11 cellular contexts compared by ENCODE assay signal in genomic region chr12:14849664-14850063, GRCh38. TPM values are rescaled to one million over a fixed set of nuclear protein-coding genes. Genes with fewer than 3 reads are reported as not detected.
DNase-seq lines count a peak whose midpoint lies in the region; ATAC-seq and TF ChIP-seq lines count a peak whose summit lies in the region.
"Had no signal": no experiment of that assay in that cellular context is flagged by ENCODE, and none has a peak within 500 bp of the region (broad histone marks: within the 10 kb centered on the region; RNA-seq: fewer than 3 reads in every experiment).

No MANE protein-coding gene starts in this region.

- H3K27ac ChIP-seq in coronary artery (peak overlapping the region; percentile 28 to 62), mesodermal cell (ENCODE audit: low read depth, low read length, severe bottlenecking) (peak overlapping the region; percentile 57)
- H3K27ac ChIP-seq: WERI-Rb-1 had no signal

- DNase-seq in ELR (ENCODE audit: low read depth): peak; percentile 39
- DNase-seq in coronary artery (ENCODE audit: low spot score): no peak
- DNase-seq in medulla oblongata (ENCODE audit: extremely low spot score): no peak
- no peak for DNase-seq in stimulated activated effector memory CD8-positive, alpha-beta T cell treated with anti-CD3 and anti-CD28 coated beads, Interleukin-12 subunit alpha, Interleukin-12 subunit beta, amount 100 ng/mL, for 72 hours (ENCODE audit: low spot score in 2 of 2)
- no peak for DNase-seq in CD14-positive monocyte (ENCODE audit: low spot score)
- DNase-seq: activated T-cell treated with anti-CD3 and anti-CD28 coated beads, Interleukin-2, amount 50 U/mL, for 24 hours; DND-41; glutamatergic neuron; NCI-H446; WERI-Rb-1 had no signal

- intact Hi-C loops in CD14-positive monocyte (cut with micrococcal nuclease): loop anchor here (5.0 to 10.0 kb wide), 2 partner anchors 85 to 148 kb away; partner anchors contain the start of gene ERP27 (in 1 of the 2)

- no peaks in the 10 kb centered on the region for H3K9me3 Mint-ChIP-seq in stimulated activated effector memory CD8-positive, alpha-beta T cell treated with anti-CD3 and anti-CD28 coated beads, Interleukin-12 subunit alpha, Interleukin-12 subunit beta, amount 100 ng/mL, for 72 hours
- H3K9me3 Mint-ChIP-seq in CD14-positive monocyte: no peaks in the 10 kb centered on the region
- H3K9me3 Mint-ChIP-seq: activated T-cell treated with anti-CD3 and anti-CD28 coated beads, Interleukin-2, amount 50 U/mL, for 24 hours had no signal

- no peak overlapping the region for H3K4me3 Mint-ChIP-seq in stimulated activated effector memory CD8-positive, alpha-beta T cell treated with anti-CD3 and anti-CD28 coated beads, Interleukin-12 subunit alpha, Interleukin-12 subunit beta, amount 100 ng/mL, for 72 hours
- H3K4me3 Mint-ChIP-seq in CD14-positive monocyte: no peak overlapping the region
- H3K4me3 Mint-ChIP-seq: activated T-cell treated with anti-CD3 and anti-CD28 coated beads, Interleukin-2, amount 50 U/mL, for 24 hours had no signal

- WGBS in mesodermal cell (ENCODE audit: insufficient coverage in 2 of 2), 2 experiments: 43% methylated on average over 2 of the region's 2 CpGs; no CpG with 5 or more reads in 1 of the 2 experiments

- H3K4me3 ChIP-seq in coronary artery: no peak overlapping the region
- no peak overlapping the region for H3K4me3 ChIP-seq in mesodermal cell (ENCODE audit: extremely low read depth, insufficient read depth, low read length, poor library complexity, severe bottlenecking)

- no peaks in the 10 kb centered on the region for H3K36me3 Mint-ChIP-seq in stimulated activated effector memory CD8-positive, alpha-beta T cell treated with anti-CD3 and anti-CD28 coated beads, Interleukin-12 subunit alpha, Interleukin-12 subunit beta, amount 100 ng/mL, for 72 hours
- H3K36me3 Mint-ChIP-seq in CD14-positive monocyte: no peaks in the 10 kb centered on the region

- peaks cover 0 to 2% (median 2%) of the 10 kb centered on the region in 3 donors for H3K27me3 Mint-ChIP-seq in CD14-positive monocyte (ENCODE audit: low read depth in 3 of 3)
- H3K27me3 Mint-ChIP-seq: activated T-cell treated with anti-CD3 and anti-CD28 coated beads, Interleukin-2, amount 50 U/mL, for 24 hours had no signal

- H3K27ac Mint-ChIP-seq in stimulated activated effector memory CD8-positive, alpha-beta T cell treated with anti-CD3 and anti-CD28 coated beads, Interleukin-12 subunit alpha, Interleukin-12 subunit beta, amount 100 ng/mL, for 72 hours: no peak overlapping the region
- no peak overlapping the region for H3K27ac Mint-ChIP-seq in CD14-positive monocyte
- H3K27ac Mint-ChIP-seq: activated T-cell treated with anti-CD3 and anti-CD28 coated beads, Interleukin-2, amount 50 U/mL, for 24 hours had no signal

- no peak for ATAC-seq in stimulated activated effector memory CD8-positive, alpha-beta T cell treated with anti-CD3 and anti-CD28 coated beads, Interleukin-12 subunit alpha, Interleukin-12 subunit beta, amount 100 ng/mL, for 72 hours

- H3K9me3 ChIP-seq in mesodermal cell (ENCODE audit: control insufficient read depth, low read length): no peaks in the 10 kb centered on the region

- H3K36me3 ChIP-seq in mesodermal cell (ENCODE audit: control insufficient read depth, insufficient read depth, low read length): no peaks in the 10 kb centered on the region
- H3K36me3 ChIP-seq: WERI-Rb-1 had no signal

- TF ChIP-seq CTCF in coronary artery (IDR thresholded peaks at IDR 0.05) (no peak), CD14-positive monocyte (IDR thresholded peaks at IDR 0.05) (no peak)

- H3K4me1 ChIP-seq in mesodermal cell (ENCODE audit: control insufficient read depth, insufficient read depth, low read length, poor library complexity, severe bottlenecking): peaks cover 16% of the 10 kb centered on the region

- H3K4me1 Mint-ChIP-seq in stimulated activated effector memory CD8-positive, alpha-beta T cell treated with anti-CD3 and anti-CD28 coated beads, Interleukin-12 subunit alpha, Interleukin-12 subunit beta, amount 100 ng/mL, for 72 hours: peaks cover 6% of the 10 kb centered on the region
- peaks cover 2% of the 10 kb centered on the region for H3K4me1 Mint-ChIP-seq in CD14-positive monocyte

RNA-seq across cellular contexts. Expression of gene ART4, which starts 6.3 kb away (rescaled TPM):
- 8.8 TPM for polyA plus RNA-seq in mesodermal cell (2013, experiment 1 of 2)
- polyA plus RNA-seq in mesodermal cell (2013, experiment 2 of 2): 6.3 TPM
- not detected for polyA plus RNA-seq in CD14-positive monocyte

RNA-seq across cellular contexts. Expression of gene SMCO3, which starts 35.7 kb away (rescaled TPM):
- 0.66 TPM for polyA plus RNA-seq in mesodermal cell (2013, experiment 1 of 2)
- polyA plus RNA-seq in mesodermal cell (2013, experiment 2 of 2): 1.0 TPM
- under 1 TPM in 1 of 2 donors, not detected in 1; 0.11 TPM for polyA plus RNA-seq in CD14-positive monocyte

RNA-seq across cellular contexts. Expression of gene MGP, which starts 36.0 kb away (rescaled TPM):
- polyA plus RNA-seq in mesodermal cell (2013, experiment 1 of 2): 2.8 TPM
- 1.7 TPM for polyA plus RNA-seq in mesodermal cell (2013, experiment 2 of 2)
- not detected for polyA plus RNA-seq in CD14-positive monocyte

RNA-seq across cellular contexts. Expression of gene C12orf60, which starts 46.2 kb away (rescaled TPM):
- polyA plus RNA-seq in mesodermal cell (2013, experiment 1 of 2): 6.4 TPM
- 7.4 TPM for polyA plus RNA-seq in mesodermal cell (2013, experiment 2 of 2)
- polyA plus RNA-seq in CD14-positive monocyte: under 1 TPM in 1 of 2 donors, not detected in 1; 0.46 TPM

RNA-seq across cellular contexts. Expression of gene WBP11, which starts 46.4 kb away (rescaled TPM):
- polyA plus RNA-seq in mesodermal cell (2013, experiment 1 of 2): 63.4 TPM
- polyA plus RNA-seq in mesodermal cell (2013, experiment 2 of 2): 97.6 TPM
- 10 to 100 TPM; 29.2 to 46.2 TPM for polyA plus RNA-seq in CD14-positive monocyte
